Comparison of ENCODE assay signal across 22 cellular contexts in the genomic region with DNA sequence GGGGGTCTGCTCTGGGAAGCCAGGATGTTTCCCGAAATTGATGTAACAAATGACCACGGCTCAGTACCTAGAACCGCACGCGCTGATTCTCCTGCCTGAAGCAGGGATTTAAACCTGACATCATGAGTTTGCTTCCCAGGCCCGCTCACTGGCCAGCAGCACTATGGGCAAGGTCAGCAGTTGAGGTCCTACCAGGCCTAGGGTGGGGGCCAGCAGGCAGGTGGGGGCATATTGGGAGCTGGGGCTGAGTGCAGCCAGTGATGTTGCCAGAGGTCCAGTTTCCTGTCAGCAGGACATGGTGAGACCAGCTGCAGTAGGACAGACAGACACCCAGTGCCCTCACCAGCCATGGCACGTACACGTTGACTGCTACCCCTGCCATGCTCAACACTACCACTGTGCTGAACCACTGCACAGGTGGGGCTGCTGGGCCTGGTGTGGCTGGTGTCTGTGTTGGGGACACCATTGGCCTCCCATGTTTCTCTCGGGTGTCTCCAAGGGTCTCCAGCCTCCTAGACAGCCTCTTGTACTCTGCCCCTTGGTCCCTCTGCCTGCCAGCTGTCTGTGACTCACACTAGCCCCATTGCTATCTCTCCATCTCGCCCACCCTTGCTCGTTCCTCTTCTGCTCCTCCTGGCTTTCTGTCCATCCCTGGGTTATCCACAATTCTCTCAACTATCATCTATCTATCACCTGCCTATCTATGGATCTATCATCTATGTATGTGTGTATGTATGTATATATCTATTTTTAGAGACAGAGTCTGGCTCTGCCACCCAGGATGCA. TPM values are rescaled to one million over a fixed set of nuclear protein-coding genes. Genes with fewer than 3 reads are reported as not detected.
DNase-seq lines count a peak whose midpoint lies in the region; ATAC-seq and TF ChIP-seq lines count a peak whose summit lies in the region.
"Had no signal": no experiment of that assay in that cellular context is flagged by ENCODE, and none has a peak within 500 bp of the region (broad histone marks: within the 10 kb centered on the region; RNA-seq: fewer than 3 reads in every experiment).

No MANE protein-coding gene starts in this region.

- H3K4me1 ChIP-seq in HEK293 (ENCODE audit: control insufficient read depth, insufficient read depth, low read length) (peaks cover 2% of the 10 kb centered on the region), foreskin keratinocyte (peaks cover 1% of the 10 kb centered on the region)

- no peaks in the 10 kb centered on the region for H3K9me3 ChIP-seq in HEK293 (ENCODE audit: control insufficient read depth, insufficient read depth, low read depth, low read length)
- H3K9me3 ChIP-seq: SJCRH30 had no signal

- H3K36me3 ChIP-seq in HEK293 (ENCODE audit: control insufficient read depth in 2 of 2, insufficient read depth in 1 of 2, low read length in 2 of 2), result no peaks in the 10 kb centered on the region
- H3K36me3 ChIP-seq: SJCRH30 had no signal

- peaks cover 19% of the 10 kb centered on the region for H3K27me3 Mint-ChIP-seq in dendritic cell treated with granulocyte-macrophage colony-stimulating factor and Interleukin-4, amounts not matched to agents 40 ng/mL and 50 ng/mL, for 4 days

- H3K36me3 Mint-ChIP-seq in dendritic cell treated with granulocyte-macrophage colony-stimulating factor and Interleukin-4, amounts not matched to agents 40 ng/mL and 50 ng/mL, for 4 days (ENCODE audit: low read depth), result peaks cover 6% of the 10 kb centered on the region

- peak overlapping the region; percentile 0 for H3K27ac Mint-ChIP-seq in dendritic cell treated with granulocyte-macrophage colony-stimulating factor and Interleukin-4, amounts not matched to agents 40 ng/mL and 50 ng/mL, for 4 days

- no peak overlapping the region for H3K27ac ChIP-seq in HEK293 (ENCODE audit: extremely low read depth, low read depth, low read length)
- no peak overlapping the region for H3K27ac ChIP-seq in foreskin keratinocyte
- H3K27ac ChIP-seq: RWPE1, SJCRH30 had no signal

- H3K4me1 Mint-ChIP-seq in dendritic cell treated with granulocyte-macrophage colony-stimulating factor and Interleukin-4, amounts not matched to agents 40 ng/mL and 50 ng/mL, for 4 days (ENCODE audit: low read depth), result peaks cover 15% of the 10 kb centered on the region

- no peak overlapping the region for H3K4me3 ChIP-seq in HEK293 (ENCODE audit: low read depth, low read length)
- H3K4me3 ChIP-seq: GM12878, SJCRH30 had no signal

- POLR2A ChIA-PET in HEK293 (lab: Yijun Ruan, JAX), result no interaction called here

- intact Hi-C loops in dendritic cell treated with granulocyte-macrophage colony-stimulating factor and Interleukin-4, amounts not matched to agents 40 ng/mL and 50 ng/mL, for 4 days (cut with micrococcal nuclease), result no loop called here
- intact Hi-C loops in posterior vena cava (cut with DNase I), result loop anchor here (5.0 kb wide), 1 partner anchor 37 kb away; no protein-coding TSS in a partner anchor

- no peaks in the 10 kb centered on the region for H3K9me3 Mint-ChIP-seq in dendritic cell treated with granulocyte-macrophage colony-stimulating factor and Interleukin-4, amounts not matched to agents 40 ng/mL and 50 ng/mL, for 4 days
- H3K9me3 Mint-ChIP-seq: CD8-positive, alpha-beta memory T cell had no signal

- H3K27me3 ChIP-seq in foreskin keratinocyte, result no peaks in the 10 kb centered on the region
- H3K27me3 ChIP-seq: SJCRH30 had no signal

- TF ChIP-seq CTCF in HEK293 (tag by site-specific recombination; IDR thresholded peaks at IDR 0.05) (no peak), foreskin keratinocyte (conservative IDR thresholded peaks at IDR 0.05) (no peak)

- CTCF ChIA-PET in HEK293 (lab: Yijun Ruan, JAX), result interaction anchor here (0.6 to 5.1 kb wide), 7 partner anchors 12 to 516 kb away, joined by 3 to 152 read pairs (median 20); a partner anchor contains a TSS

- H3K4me3 Mint-ChIP-seq in dendritic cell treated with granulocyte-macrophage colony-stimulating factor and Interleukin-4, amounts not matched to agents 40 ng/mL and 50 ng/mL, for 4 days, result no peak overlapping the region

- DNase-seq in DMS53 (lab: John Stamatoyannopoulos, UW) (peak; percentile 27), DMS53 treated with DMSO at 0.1 percent for 48 hours (lab: John Stamatoyannopoulos, UW; ENCODE audit: unreplicated experiment) (no peak), posterior vena cava (ENCODE audit: low spot score) (peak; percentile 68), foreskin keratinocyte (no peak), germinal center (ENCODE audit: low spot score) (no peak), UCSD-AML1 (lab: John Stamatoyannopoulos, UW; ENCODE audit: unreplicated experiment) (no peak)
- DNase-seq: 8988T; CD8-positive, alpha-beta memory T cell; DND-41; GDM1; NCI-H1105 treated with DMSO at 0.1 percent for 48 hours; NCI-H187; NCI-H446; PC-3 had no signal

- ATAC-seq in foreskin keratinocyte, result no peak
- ATAC-seq: GM12878, PC-3 had no signal

TF ChIP-seq in HEK293, 187 proteins besides CTCF, POLR2A, EP300 and RAD21:
- TF ChIP-seq ZNF837 (tag by site-specific recombination; IDR thresholded peaks at IDR 0.05) (no peak), ZNF157 (tag by site-specific recombination; IDR thresholded peaks at IDR 0.05) (peak; percentile 99)
- TF ChIP-seq, protein P1, sequence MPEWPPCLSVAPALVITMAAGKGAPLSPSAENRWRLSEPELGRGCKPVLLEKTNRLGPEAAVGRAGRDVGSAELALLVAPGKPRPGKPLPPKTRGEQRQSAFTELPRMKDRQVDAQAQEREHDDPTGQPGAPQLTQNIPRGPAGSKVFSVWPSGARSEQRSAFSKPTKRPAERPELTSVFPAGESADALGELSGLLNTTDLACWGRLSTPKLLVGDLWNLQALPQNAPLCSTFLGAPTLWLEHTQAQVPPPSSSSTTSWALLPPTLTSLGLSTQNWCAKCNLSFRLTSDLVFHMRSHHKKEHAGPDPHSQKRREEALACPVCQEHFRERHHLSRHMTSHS (tag by site-specific recombination; IDR thresholded peaks at IDR 0.05), result no peak

RNA-seq across cellular contexts. Expression of a gene that starts 1.1 kb away (rescaled TPM):
- total RNA-seq in posterior vena cava, result not detected
- total RNA-seq in foreskin keratinocyte, result not detected in 2 replicates
- polyA plus RNA-seq in foreskin keratinocyte, result not detected in 2 replicates
- total RNA-seq: CD8-positive, alpha-beta memory T cell; GM12878; H4; PC-3; SJCRH30 had no signal
- polyA plus RNA-seq: BJ; CD8-positive, alpha-beta memory T cell; GM12878 had no signal

RNA-seq across cellular contexts. Expression of a gene that starts 4.2 kb away (rescaled TPM):
- total RNA-seq in posterior vena cava (10 to 100 TPM; 23.1 to 25.1 TPM), foreskin keratinocyte (58.2 and 59.0 TPM in 2 replicates)
- 76.4 and 81.3 TPM in 2 replicates for polyA plus RNA-seq in foreskin keratinocyte

RNA-seq across cellular contexts. Expression of a gene that starts 10.8 kb away (rescaled TPM):
- 1 to 10 TPM; 5.7 to 7.9 TPM for total RNA-seq in posterior vena cava
- 3.9 and 4.4 TPM in 2 replicates for total RNA-seq in foreskin keratinocyte
- 3.5 and 4.8 TPM in 2 replicates for polyA plus RNA-seq in foreskin keratinocyte

RNA-seq across cellular contexts. Expression of a gene that starts 19.3 kb away (rescaled TPM):
- total RNA-seq in posterior vena cava (10 to 100 TPM; 15.8 to 16.3 TPM), foreskin keratinocyte (20.7 and 22.4 TPM in 2 replicates)
- 31.1 and 33.2 TPM in 2 replicates for polyA plus RNA-seq in foreskin keratinocyte

RNA-seq across cellular contexts. Expression of a gene that starts 22.6 kb away (rescaled TPM):
- total RNA-seq in posterior vena cava (not detected), foreskin keratinocyte (not detected in 2 replicates)
- not detected in 2 replicates for polyA plus RNA-seq in foreskin keratinocyte
- total RNA-seq: CD8-positive, alpha-beta memory T cell; GM12878; H4; MCF 10A; PC-3; SJCRH30 had no signal
- polyA plus RNA-seq: BJ; CD8-positive, alpha-beta memory T cell had no signal

Comparison
In these comparisons a context has a peak if more than half of its experiments do, and no peak if none do; other contexts are left out.
1. DNase-seq: peak in DMS53 (single experiment) and posterior vena cava (single experiment); none in DMS53 treated with DMSO at 0.1 percent for 48 hours (single experiment), foreskin keratinocyte (0 of 2), germinal center (single experiment) and UCSD-AML1 (single experiment).